1 cellular context compared by ENCODE assay signal in the genomic region with DNA sequence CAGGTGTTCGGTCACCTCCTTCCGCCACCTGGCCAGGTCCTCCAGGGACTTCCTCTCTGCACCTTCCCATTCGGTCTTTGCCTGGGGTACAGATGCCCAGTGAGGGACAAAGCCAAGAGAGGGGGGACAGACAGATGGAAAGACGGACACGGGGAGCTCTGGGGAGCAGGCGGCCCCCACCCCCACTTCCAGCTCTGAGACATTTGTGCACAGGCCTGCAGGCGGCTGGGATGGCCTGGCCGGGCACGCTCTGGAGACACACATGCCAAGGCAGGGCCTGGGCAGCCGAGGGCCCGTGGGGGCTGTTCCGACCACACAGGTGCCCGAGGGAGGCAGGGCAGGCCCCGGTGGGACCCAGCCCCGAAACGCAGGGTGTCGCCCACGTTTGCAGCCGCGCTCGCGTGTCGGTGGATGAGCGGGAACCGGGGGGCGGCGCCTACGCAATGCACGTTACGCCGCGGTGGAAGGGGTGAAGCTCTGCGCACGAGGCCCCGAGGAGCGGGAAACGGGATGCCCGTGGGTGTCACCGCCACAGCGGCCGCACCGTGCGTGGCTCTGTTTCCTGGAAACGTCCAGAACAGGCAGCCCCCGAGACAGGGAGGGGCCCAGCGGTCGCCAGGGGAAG.
TF ChIP-seq lines count a peak whose summit lies in the region.

No MANE protein-coding gene starts in this region.

TF ChIP-seq in HepG2, 621 proteins besides CTCF, POLR2A, EP300 and RAD21:
- no peak for TF ChIP-seq PLRG1 (conservative IDR thresholded peaks at IDR 0.05)
- TF ChIP-seq, protein P1, sequence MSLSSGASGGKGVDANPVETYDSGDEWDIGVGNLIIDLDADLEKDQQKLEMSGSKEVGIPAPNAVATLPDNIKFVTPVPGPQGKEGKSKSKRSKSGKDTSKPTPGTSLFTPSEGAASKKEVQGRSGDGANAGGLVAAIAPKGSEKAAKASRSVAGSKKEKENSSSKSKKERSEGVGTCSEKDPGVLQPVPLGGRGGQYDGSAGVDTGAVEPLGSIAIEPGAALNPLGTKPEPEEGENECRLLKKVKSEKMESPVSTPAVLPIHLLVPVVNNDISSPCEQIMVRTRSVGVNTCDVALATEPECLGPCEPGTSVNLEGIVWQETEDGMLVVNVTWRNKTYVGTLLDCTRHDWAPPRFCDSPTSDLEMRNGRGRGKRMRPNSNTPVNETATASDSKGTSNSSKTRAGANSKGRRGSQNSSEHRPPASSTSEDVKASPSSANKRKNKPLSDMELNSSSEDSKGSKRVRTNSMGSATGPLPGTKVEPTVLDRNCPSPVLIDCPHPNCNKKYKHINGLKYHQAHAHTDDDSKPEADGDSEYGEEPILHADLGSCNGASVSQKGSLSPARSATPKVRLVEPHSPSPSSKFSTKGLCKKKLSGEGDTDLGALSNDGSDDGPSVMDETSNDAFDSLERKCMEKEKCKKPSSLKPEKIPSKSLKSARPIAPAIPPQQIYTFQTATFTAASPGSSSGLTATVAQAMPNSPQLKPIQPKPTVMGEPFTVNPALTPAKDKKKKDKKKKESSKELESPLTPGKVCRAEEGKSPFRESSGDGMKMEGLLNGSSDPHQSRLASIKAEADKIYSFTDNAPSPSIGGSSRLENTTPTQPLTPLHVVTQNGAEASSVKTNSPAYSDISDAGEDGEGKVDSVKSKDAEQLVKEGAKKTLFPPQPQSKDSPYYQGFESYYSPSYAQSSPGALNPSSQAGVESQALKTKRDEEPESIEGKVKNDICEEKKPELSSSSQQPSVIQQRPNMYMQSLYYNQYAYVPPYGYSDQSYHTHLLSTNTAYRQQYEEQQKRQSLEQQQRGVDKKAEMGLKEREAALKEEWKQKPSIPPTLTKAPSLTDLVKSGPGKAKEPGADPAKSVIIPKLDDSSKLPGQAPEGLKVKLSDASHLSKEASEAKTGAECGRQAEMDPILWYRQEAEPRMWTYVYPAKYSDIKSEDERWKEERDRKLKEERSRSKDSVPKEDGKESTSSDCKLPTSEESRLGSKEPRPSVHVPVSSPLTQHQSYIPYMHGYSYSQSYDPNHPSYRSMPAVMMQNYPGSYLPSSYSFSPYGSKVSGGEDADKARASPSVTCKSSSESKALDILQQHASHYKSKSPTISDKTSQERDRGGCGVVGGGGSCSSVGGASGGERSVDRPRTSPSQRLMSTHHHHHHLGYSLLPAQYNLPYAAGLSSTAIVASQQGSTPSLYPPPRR (CRISPR knock-in tag; IDR thresholded peaks at IDR 0.05; ENCODE audit: borderline replicate concordance): no peak
- no peak for TF ChIP-seq NONO (IDR thresholded peaks at IDR 0.05)
- TF ChIP-seq NONO (CRISPR knock-in tag; conservative IDR thresholded peaks at IDR 0.05): 0 out of 2 replicates have a peak, but pooled peaks have one; percentile 19
- TF ChIP-seq ZFP36L1 (CRISPR knock-in tag; IDR thresholded peaks at IDR 0.05): no peak
- TF ChIP-seq REPIN1 (CRISPR knock-in tag; IDR thresholded peaks at IDR 0.05; ENCODE audit: borderline replicate concordance, low read depth): peak; percentile 1; the same call in 1 of the 2 replicates
- TF ChIP-seq, protein P2, sequence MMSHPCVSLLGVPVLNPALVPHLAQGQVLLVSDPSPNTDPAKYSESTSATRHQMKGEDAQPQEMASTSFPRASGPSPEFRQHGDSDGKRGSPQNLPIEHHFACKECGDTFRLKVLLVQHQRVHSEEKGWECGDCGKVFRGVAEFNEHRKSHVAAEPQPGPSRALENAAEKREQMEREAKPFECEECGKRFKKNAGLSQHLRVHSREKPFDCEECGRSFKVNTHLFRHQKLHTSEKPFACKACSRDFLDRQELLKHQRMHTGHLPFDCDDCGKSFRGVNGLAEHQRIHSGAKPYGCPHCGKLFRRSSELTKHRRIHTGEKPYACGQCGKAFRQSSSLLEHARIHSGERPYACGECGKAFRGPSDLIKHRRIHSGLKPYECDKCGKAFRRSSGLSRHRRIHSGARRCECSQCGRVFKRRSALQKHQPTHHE (CRISPR knock-in tag; IDR thresholded peaks at IDR 0.05; ENCODE audit: borderline replicate concordance): no peak
- TF ChIP-seq, protein P3, sequence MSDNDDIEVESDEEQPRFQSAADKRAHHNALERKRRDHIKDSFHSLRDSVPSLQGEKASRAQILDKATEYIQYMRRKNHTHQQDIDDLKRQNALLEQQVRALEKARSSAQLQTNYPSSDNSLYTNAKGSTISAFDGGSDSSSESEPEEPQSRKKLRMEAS (IDR thresholded peaks at IDR 0.05): 0 out of 2 replicates have a peak, but pooled peaks have one; percentile 3
- 0 out of 2 replicates have a peak, but pooled peaks have one; percentile 20 for TF ChIP-seq HOXA3 (CRISPR knock-in tag; IDR thresholded peaks at IDR 0.05)
- TF ChIP-seq RXRB (CRISPR knock-in tag; IDR thresholded peaks at IDR 0.05; ENCODE audit: borderline replicate concordance): no peak
- TF ChIP-seq, protein P4, sequence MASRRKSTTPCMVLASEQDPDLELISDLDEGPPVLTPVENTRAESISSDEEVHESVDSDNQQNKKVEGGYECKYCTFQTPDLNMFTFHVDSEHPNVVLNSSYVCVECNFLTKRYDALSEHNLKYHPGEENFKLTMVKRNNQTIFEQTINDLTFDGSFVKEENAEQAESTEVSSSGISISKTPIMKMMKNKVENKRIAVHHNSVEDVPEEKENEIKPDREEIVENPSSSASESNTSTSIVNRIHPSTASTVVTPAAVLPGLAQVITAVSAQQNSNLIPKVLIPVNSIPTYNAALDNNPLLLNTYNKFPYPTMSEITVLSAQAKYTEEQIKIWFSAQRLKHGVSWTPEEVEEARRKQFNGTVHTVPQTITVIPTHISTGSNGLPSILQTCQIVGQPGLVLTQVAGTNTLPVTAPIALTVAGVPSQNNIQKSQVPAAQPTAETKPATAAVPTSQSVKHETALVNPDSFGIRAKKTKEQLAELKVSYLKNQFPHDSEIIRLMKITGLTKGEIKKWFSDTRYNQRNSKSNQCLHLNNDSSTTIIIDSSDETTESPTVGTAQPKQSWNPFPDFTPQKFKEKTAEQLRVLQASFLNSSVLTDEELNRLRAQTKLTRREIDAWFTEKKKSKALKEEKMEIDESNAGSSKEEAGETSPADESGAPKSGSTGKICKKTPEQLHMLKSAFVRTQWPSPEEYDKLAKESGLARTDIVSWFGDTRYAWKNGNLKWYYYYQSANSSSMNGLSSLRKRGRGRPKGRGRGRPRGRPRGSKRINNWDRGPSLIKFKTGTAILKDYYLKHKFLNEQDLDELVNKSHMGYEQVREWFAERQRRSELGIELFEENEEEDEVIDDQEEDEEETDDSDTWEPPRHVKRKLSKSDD (CRISPR knock-in tag; IDR thresholded peaks at IDR 0.05; ENCODE audit: low read depth): 0 out of 2 replicates have a peak, but pooled peaks have one; percentile 16
- TF ChIP-seq ZC3H13 (CRISPR knock-in tag; IDR thresholded peaks at IDR 0.05): no peak
- TF ChIP-seq MYC (CRISPR knock-in tag; IDR thresholded peaks at IDR 0.05; ENCODE audit: borderline replicate concordance): peak; percentile 18; the same call in 1 of the 2 replicates
- TF ChIP-seq CENPX (CRISPR knock-in tag; IDR thresholded peaks at IDR 0.05): no peak
- TF ChIP-seq ARNTL (CRISPR knock-in tag; IDR thresholded peaks at IDR 0.05): no peak
TF ChIP-seq in HepG2: peak in this region for 6.
